ENCODE assay signal across 8 cellular contexts in the genomic region with DNA sequence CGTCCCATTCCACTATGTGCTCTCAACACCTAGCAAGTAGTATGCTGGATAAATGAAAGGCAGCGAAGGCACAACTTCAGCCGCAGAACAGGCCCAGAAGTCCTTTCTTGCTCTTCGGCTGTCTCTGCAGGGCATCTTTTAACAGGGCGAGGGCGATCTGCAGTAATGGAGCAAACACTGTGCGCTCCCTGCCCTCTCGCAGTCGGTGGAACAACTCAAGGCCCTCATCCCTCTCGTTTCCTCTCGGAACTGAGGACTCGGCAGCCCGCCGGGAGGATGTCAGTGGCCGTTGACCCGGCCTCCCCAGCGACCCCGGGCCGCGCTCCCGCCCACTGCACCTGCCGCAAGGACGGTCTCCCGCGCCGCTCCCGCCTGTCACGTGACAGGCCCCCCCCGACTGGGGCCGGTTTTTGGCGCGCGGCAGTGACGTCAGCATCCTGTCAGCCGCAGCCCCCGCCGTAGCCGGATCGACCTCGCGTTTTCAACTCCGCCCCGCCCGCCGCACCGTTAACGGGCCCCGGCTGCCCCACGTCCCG. TPM values are rescaled to one million over a fixed set of nuclear protein-coding genes. Genes with fewer than 3 reads are reported as not detected.
DNase-seq lines count a peak whose midpoint lies in the region; ATAC-seq, FAIRE-seq and TF ChIP-seq lines count a peak whose summit lies in the region.

No MANE protein-coding gene starts in this region.

- H3F3A ChIP-seq in OCI-LY1 (ENCODE audit: insufficient read depth, low read length): peaks cover 4% of the 10 kb centered on the region; the same call in 1 of the 2 replicates

- no peak for DNase-seq in AG04449 (ENCODE audit: low read depth, low spot score)
- peak; percentile 72 for DNase-seq in HTR-8/SVneo (ENCODE audit: insufficient read length, low spot score)
- peak; percentile 93 for DNase-seq in activated T-cell treated with anti-CD3 and anti-CD28 coated beads for 4 hours
- no peak for DNase-seq in epithelial cell of prostate (ENCODE audit: low read depth, low spot score)
- DNase-seq in mucosa of gallbladder (ENCODE audit: low spot score): peak; percentile 89
- peak; percentile 84 to 92 for DNase-seq in stimulated activated CD8-positive, alpha-beta memory T cell treated with anti-CD3 and anti-CD28 coated beads, Interleukin-4, amount 100 ng/mL, for 1 hour (ENCODE audit: low read depth in 2 of 2, low spot score in 1 of 2)

- no peak for FAIRE-seq in HTR-8/SVneo (lab: Jason Lieb, UNC)

- CTCF ChIA-PET in AG04449 (lab: Yijun Ruan, JAX): interaction anchor here (0.5 to 1.8 kb wide), 5 partner anchors 11 to 250 kb away, joined by 3 to 6 read pairs (median 3); no protein-coding TSS in a partner anchor

- POLR2A ChIA-PET in AG04449 (lab: Yijun Ruan, JAX): no interaction called here

- H3K4me2 ChIP-seq in OCI-LY1 (ENCODE audit: low read length): peak overlapping the region; percentile 97

- peak overlapping the region; percentile 87 for H3K27ac ChIP-seq in OCI-LY1 (ENCODE audit: low read depth, low read length, poor library complexity, severe bottlenecking)
- H3K27ac ChIP-seq in epithelial cell of prostate: peak overlapping the region; percentile 93

- no peak overlapping the region for H2AFZ ChIP-seq in OCI-LY1 (ENCODE audit: low read length)

- H3K4me3 ChIP-seq in AG04449 (ENCODE audit: low read depth, low read length): peak overlapping the region; percentile 95
- peak overlapping the region; percentile 95 for H3K4me3 ChIP-seq in OCI-LY1 (ENCODE audit: low read depth, low read length, poor library complexity, severe bottlenecking)

- TF ChIP-seq CTCF in AG04449 (IDR thresholded peaks at IDR 0.05; ENCODE audit: insufficient read depth, low read length, missing control alignments) (no peak), OCI-LY1 (IDR thresholded peaks at IDR 0.05; ENCODE audit: low read length) (no peak)

- no peaks in the 10 kb centered on the region for H4K20me1 ChIP-seq in OCI-LY1 (ENCODE audit: insufficient read depth, low read length)

- H3K9me2 ChIP-seq in OCI-LY1 (ENCODE audit: low read depth, low read length): no peaks in the 10 kb centered on the region

- H3K27me3 ChIP-seq in OCI-LY1 (ENCODE audit: insufficient read depth, low read length): no peaks in the 10 kb centered on the region

- peak; percentile 25 for ATAC-seq in GM18909 (IDR thresholded peaks at IDR 0.05; ENCODE audit: poor library complexity, unreplicated experiment)

- H3K9me3 ChIP-seq in OCI-LY1 (ENCODE audit: low read length): no peaks in the 10 kb centered on the region

- peaks cover 48% of the 10 kb centered on the region for H3K79me2 ChIP-seq in OCI-LY1 (ENCODE audit: insufficient read depth, low read length)

- peaks cover 14% of the 10 kb centered on the region for H3K36me3 ChIP-seq in OCI-LY1 (ENCODE audit: insufficient read depth, low read length)

- H3K4me1 ChIP-seq in OCI-LY1 (ENCODE audit: insufficient read depth, low read length, severe bottlenecking): peaks cover 62% of the 10 kb centered on the region

- H3K9ac ChIP-seq in OCI-LY1 (ENCODE audit: low read length): peak overlapping the region; percentile 99

RNA-seq across cellular contexts. Expression of a gene that starts 1.1 kb away (rescaled TPM):
- total RNA-seq in mucosa of gallbladder: 2.2 TPM

RNA-seq across cellular contexts. Expression of a gene that starts 32.9 kb away (rescaled TPM):
- total RNA-seq in mucosa of gallbladder: 17.4 TPM

RNA-seq across cellular contexts. Expression of a gene that starts 33.6 kb away (rescaled TPM):
- 70.0 TPM for total RNA-seq in mucosa of gallbladder

Comparison
In these comparisons a context has a peak if more than half of its experiments do, and no peak if none do; other contexts are left out.
1. DNase-seq: peak in HTR-8/SVneo (single experiment), activated T-cell treated with anti-CD3 and anti-CD28 coated beads for 4 hours (single experiment), mucosa of gallbladder (single experiment) and stimulated activated CD8-positive, alpha-beta memory T cell treated with anti-CD3 and anti-CD28 coated beads, Interleukin-4, amount 100 ng/mL, for 1 hour (2 of 2); none in AG04449 (single experiment) and epithelial cell of prostate (single experiment).